8 cellular contexts compared by ENCODE assay signal in the genomic region with DNA sequence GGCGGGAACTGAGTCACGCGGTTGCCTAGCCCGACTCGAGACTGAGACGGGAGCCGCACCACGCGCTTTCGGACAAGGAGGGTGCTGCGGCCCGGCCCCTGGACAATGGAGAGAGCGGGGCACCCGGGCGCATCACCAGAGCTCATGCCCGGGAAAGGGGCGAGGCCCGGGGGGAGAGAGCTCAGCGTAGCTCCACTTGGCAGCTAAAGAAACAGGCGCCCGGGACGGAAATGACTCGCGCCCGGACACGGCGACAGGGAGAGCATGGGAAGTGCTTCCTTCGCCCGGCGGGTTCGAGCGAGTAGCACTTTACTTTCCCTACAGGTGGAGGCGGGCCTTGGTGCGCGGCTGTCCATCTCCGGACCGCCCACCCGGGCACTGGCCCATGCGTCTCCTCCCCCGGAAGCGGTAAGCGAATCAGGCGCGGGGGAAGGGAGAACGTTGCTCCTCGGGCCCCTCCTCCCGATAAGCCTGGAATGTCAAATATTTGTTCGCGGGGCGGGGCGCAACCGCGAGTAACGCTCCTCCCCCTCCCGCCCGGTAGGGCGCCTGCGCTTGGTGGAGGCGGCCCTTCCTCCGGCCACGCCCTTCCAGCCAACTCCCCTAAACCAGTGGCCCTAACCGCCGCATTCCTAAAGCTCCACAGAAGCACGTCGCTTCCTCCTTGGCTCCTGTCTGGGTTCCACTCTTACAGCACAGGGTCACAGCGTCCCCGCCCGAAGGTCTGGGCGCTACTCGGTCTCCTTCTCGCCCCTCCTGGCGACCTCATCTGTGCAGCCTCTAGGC. TPM values are rescaled to one million over a fixed set of nuclear protein-coding genes. Genes with fewer than 3 reads are reported as not detected.
DNase-seq lines count a peak whose midpoint lies in the region; ATAC-seq and TF ChIP-seq lines count a peak whose summit lies in the region.

No MANE protein-coding gene starts in this region.

- no peaks in the 10 kb centered on the region for H3K9me2 ChIP-seq in PC-3 (replicated peaks; ENCODE audit: low read length)

- H3K27ac Mint-ChIP-seq in activated T-cell treated with anti-CD3 and anti-CD28 coated beads, Interleukin-2, amount 50 U/mL, for 24 hours, result peak overlapping the region; percentile 92

- no peaks in the 10 kb centered on the region for H3K9me3 Mint-ChIP-seq in activated T-cell treated with anti-CD3 and anti-CD28 coated beads, Interleukin-2, amount 50 U/mL, for 24 hours

- peaks cover 40% of the 10 kb centered on the region for H3K79me2 ChIP-seq in PC-3 (ENCODE audit: low read length)

- no peaks in the 10 kb centered on the region for H3K27me3 Mint-ChIP-seq in activated T-cell treated with anti-CD3 and anti-CD28 coated beads, Interleukin-2, amount 50 U/mL, for 24 hours

- BruUV-seq in PC-3 (replicated peaks; lab: Mats Ljungman, UMichigan), result no TSS peak

- peaks cover 28% of the 10 kb centered on the region; the same call in 1 of the 2 replicates for H3K27me3 ChIP-seq in HUES6 (ENCODE audit: control insufficient read depth, insufficient read depth, low read length)
- H3K27me3 ChIP-seq in PC-3 (ENCODE audit: low read length), result no peaks in the 10 kb centered on the region

- in situ Hi-C loops in Caki2 (cut with HindIII; ENCODE audit: low pct_unique_long_range_greater_than_20kb, low sequenced_read_pairs), result no loop called here

- no peaks in the 10 kb centered on the region for H3F3A ChIP-seq in PC-3 (ENCODE audit: low read length, unreplicated experiment)

- H3K4me2 ChIP-seq in PC-3 (ENCODE audit: low read length), result peak overlapping the region; percentile 97

- H4K20me1 ChIP-seq in PC-3 (ENCODE audit: low read length), result peaks cover 9% of the 10 kb centered on the region

- H3K4me1 ChIP-seq in HUES6 (ENCODE audit: control insufficient read depth, insufficient read depth, low read length) (peaks cover 17% of the 10 kb centered on the region), PC-3 (ENCODE audit: insufficient read depth, low read length) (peaks cover 28% of the 10 kb centered on the region)

- no peaks in the 10 kb centered on the region for H3K9me3 ChIP-seq in HUES6 (ENCODE audit: control insufficient read depth, insufficient read depth, low read depth, low read length)
- H3K9me3 ChIP-seq in PC-3 (ENCODE audit: low read length), result no peaks in the 10 kb centered on the region

- H3K27ac ChIP-seq in HUES6 (ENCODE audit: low read depth, low read length) (peak overlapping the region; percentile 72; the same call in 1 of the 2 replicates), PC-3 (ENCODE audit: low read length) (peak overlapping the region; percentile 93)

- peak; percentile 79 for ATAC-seq in GM21447 (IDR thresholded peaks at IDR 0.05; ENCODE audit: unreplicated experiment)
- peak; percentile 63 for ATAC-seq in PC-3

- peak; percentile 100 for DNase-seq in Caki2 (ENCODE audit: low read depth)
- DNase-seq in PC-3, result peak; percentile 96
- DNase-seq in activated T-cell treated with anti-CD3 and anti-CD28 coated beads, Interleukin-2, amount 50 U/mL, for 24 hours, result peak; percentile 94
- peak; percentile 75 for DNase-seq in epithelial cell of proximal tubule (ENCODE audit: low read depth)
- DNase-seq in mucosa of gallbladder (ENCODE audit: low spot score), result peak; percentile 98
- peak; percentile 42 to 72 for DNase-seq in stimulated activated CD8-positive, alpha-beta memory T cell treated with anti-CD3 and anti-CD28 coated beads, Interleukin-4, amount 100 ng/mL, for 1 hour (ENCODE audit: low read depth in 2 of 2, low spot score in 1 of 2)

- H3K4me3 Mint-ChIP-seq in activated T-cell treated with anti-CD3 and anti-CD28 coated beads, Interleukin-2, amount 50 U/mL, for 24 hours, result peak overlapping the region; percentile 81

- CTCF ChIA-PET in PC-3 (lab: Charles Lee), result interaction anchor here (0.6 to 1.0 kb wide), 2 partner anchors 63 to 144 kb away, joined by 3 to 5 read pairs; no protein-coding TSS in a partner anchor

- H3K36me3 Mint-ChIP-seq in activated T-cell treated with anti-CD3 and anti-CD28 coated beads, Interleukin-2, amount 50 U/mL, for 24 hours (ENCODE audit: low read depth), result peaks cover 3% of the 10 kb centered on the region

- intact Hi-C loops in PC-3 (cut with micrococcal nuclease), result loop anchor here (1.0 to 5.0 kb wide), 2 partner anchors 91 to 150 kb away; a partner anchor contains a TSS

- H3K36me3 ChIP-seq in HUES6 (ENCODE audit: control insufficient read depth, insufficient read depth, low read length) (peaks cover 9% of the 10 kb centered on the region), PC-3 (ENCODE audit: low read depth, low read length) (peaks cover 8% of the 10 kb centered on the region; the same call in 1 of the 2 replicates)

- peak overlapping the region; percentile 74 for H3K9ac ChIP-seq in HUES6 (ENCODE audit: low read length)
- peak overlapping the region; percentile 90 for H3K9ac ChIP-seq in PC-3 (ENCODE audit: low read length)

- H3K4me1 Mint-ChIP-seq in activated T-cell treated with anti-CD3 and anti-CD28 coated beads, Interleukin-2, amount 50 U/mL, for 24 hours (ENCODE audit: low read depth), result peaks cover 42% of the 10 kb centered on the region

- POLR2A ChIA-PET in PC-3 (lab: Charles Lee; ENCODE audit: unreplicated experiment), result interaction anchor here (0.6 to 1.1 kb wide), 3 partner anchors 9 to 73 kb away, joined by 4 to 6 read pairs (median 4); a partner anchor contains a TSS

- H2AFZ ChIP-seq in PC-3 (ENCODE audit: low read length), result peak overlapping the region; percentile 80

- peak overlapping the region; percentile 62 for H3K4me3 ChIP-seq in HUES6 (ENCODE audit: low read depth, low read length)
- H3K4me3 ChIP-seq in PC-3 (ENCODE audit: low read length), result peak overlapping the region; percentile 85
- peak overlapping the region; percentile 71 for H3K4me3 ChIP-seq in epithelial cell of proximal tubule (ENCODE audit: low read depth, low read length)

- no peak for TF ChIP-seq CTCF in PC-3 (conservative IDR thresholded peaks at IDR 0.05; ENCODE audit: low read depth, low read length)
- TF ChIP-seq CTCF in epithelial cell of proximal tubule (conservative IDR thresholded peaks at IDR 0.05; ENCODE audit: low read depth, low read length), result no peak

RNA-seq across cellular contexts. Expression of a gene that starts 1.5 kb away (rescaled TPM):
- total RNA-seq in Caki2 (2014; rRNA removed; shearing (Covaris generic); ENCODE audit: low replicate concordance), result not detected in 2 replicates
- total RNA-seq in PC-3 (2014; rRNA removed) (46.9 and 48.1 TPM in 2 replicates), epithelial cell of proximal tubule (25.5 and 26.7 TPM in 2 replicates), mucosa of gallbladder (67.0 TPM)

RNA-seq across cellular contexts. Expression of a gene that starts 7.7 kb away (rescaled TPM):
- 43.0 and 61.5 TPM in 2 replicates for total RNA-seq in Caki2 (2014; rRNA removed; shearing (Covaris generic); ENCODE audit: low replicate concordance)
- total RNA-seq in PC-3 (2014; rRNA removed) (16.4 and 16.8 TPM in 2 replicates), epithelial cell of proximal tubule (17.1 and 18.7 TPM in 2 replicates), mucosa of gallbladder (19.1 TPM)

RNA-seq across cellular contexts. Expression of a gene that starts 26.9 kb away (rescaled TPM):
- 13.9 and 21.4 TPM in 2 replicates for total RNA-seq in Caki2 (2014; rRNA removed; shearing (Covaris generic); ENCODE audit: low replicate concordance)
- 22.2 and 24.7 TPM in 2 replicates for total RNA-seq in PC-3 (2014; rRNA removed)
- total RNA-seq in epithelial cell of proximal tubule, result 10.6 and 25.3 TPM in 2 replicates
- 13.6 TPM for total RNA-seq in mucosa of gallbladder

Comparison
In these comparisons a context has a peak if more than half of its experiments do, and no peak if none do; other contexts are left out.
1. Peak in every context shown above with its lines: DNase-seq, ATAC-seq, H3K4me3 ChIP-seq and H3K27ac ChIP-seq.
2. RNA of a gene that starts 1.5 kb away (total RNA-seq): 67.0 TPM in mucosa of gallbladder (single experiment), 46.9 to 48.1 TPM in PC-3 and 25.5 to 26.7 TPM in epithelial cell of proximal tubule; not detected in Caki2; every median in the first group is over 10 times any median in the second.